In genomic region chr3:87088984-87089841, GRCh38 we compare ENCODE assay signal across 8 cellular contexts.
DNase-seq lines count a peak whose midpoint lies in the region; ATAC-seq, FAIRE-seq and TF ChIP-seq lines count a peak whose summit lies in the region.

No MANE protein-coding gene starts in this region.

- FAIRE-seq in A204.1 (lab: Jason Lieb, UNC), result peak; percentile 93

- H3K27ac ChIP-seq in layer of hippocampus (ENCODE audit: low read depth, low read length) (peak overlapping the region; percentile 89), stomach smooth muscle (ENCODE audit: low read length) (peak overlapping the region; percentile 49)

- in situ Hi-C loops in GM13976 (cut with MboI; ENCODE audit: low sequenced_read_pairs, unreplicated experiment), result no loop called here

- H3K9ac ChIP-seq in stomach smooth muscle (ENCODE audit: low read length in 2 of 2), result peak overlapping the region; percentile 80 to 88

- ATAC-seq in HG02852 (IDR thresholded peaks at IDR 0.05; ENCODE audit: unreplicated experiment), result peak; percentile 68

- H3K36me3 ChIP-seq in stomach smooth muscle (ENCODE audit: control insufficient read depth in 2 of 2, insufficient read depth in 2 of 2, low read length in 2 of 2), result no peaks in the 10 kb centered on the region

- H3K4me3 ChIP-seq in cardiac fibroblast (replicated peaks in 1 of 2; ENCODE audit: low read depth in 2 of 2, low read length in 2 of 2) (peak overlapping the region; percentile 50 to 53), stomach smooth muscle (ENCODE audit: low read length in 2 of 2) (peak overlapping the region; percentile 87 to 94)

- H3K27me3 ChIP-seq in layer of hippocampus (ENCODE audit: control insufficient read depth, insufficient read depth, low read length) (no peaks in the 10 kb centered on the region), stomach smooth muscle (ENCODE audit: control insufficient read depth in 1 of 2, insufficient read depth in 2 of 2, low read length in 2 of 2) (no peaks in the 10 kb centered on the region)

- H3K9me3 ChIP-seq in stomach smooth muscle (ENCODE audit: control insufficient read depth in 2 of 2, low read length in 2 of 2), result no peaks in the 10 kb centered on the region

- TF ChIP-seq CTCF in GM13976 (IDR thresholded peaks at IDR 0.05; ENCODE audit: borderline replicate concordance, control extremely low read depth, extremely low read depth, insufficient read depth, missing control alignments), result no peak
- TF ChIP-seq CTCF in cardiac fibroblast (IDR thresholded peaks at IDR 0.05; ENCODE audit: low read depth, low read length), result no peak

- DNase-seq in GM13976 (ENCODE audit: low spot score), result peak; percentile 37
- DNase-seq in NCI-H82 (lab: John Stamatoyannopoulos, UW), result peak; percentile 62
- DNase-seq in cardiac fibroblast (ENCODE audit: low read depth in 2 of 2), result peak; percentile 84 to 91
- DNase-seq in dermis blood vessel endothelial cell, result no peak

- H3K4me1 ChIP-seq in stomach smooth muscle (ENCODE audit: control insufficient read depth, insufficient read depth, low read length), result no peaks in the 10 kb centered on the region
